28 cellular contexts compared by ENCODE assay signal in the genomic region with DNA sequence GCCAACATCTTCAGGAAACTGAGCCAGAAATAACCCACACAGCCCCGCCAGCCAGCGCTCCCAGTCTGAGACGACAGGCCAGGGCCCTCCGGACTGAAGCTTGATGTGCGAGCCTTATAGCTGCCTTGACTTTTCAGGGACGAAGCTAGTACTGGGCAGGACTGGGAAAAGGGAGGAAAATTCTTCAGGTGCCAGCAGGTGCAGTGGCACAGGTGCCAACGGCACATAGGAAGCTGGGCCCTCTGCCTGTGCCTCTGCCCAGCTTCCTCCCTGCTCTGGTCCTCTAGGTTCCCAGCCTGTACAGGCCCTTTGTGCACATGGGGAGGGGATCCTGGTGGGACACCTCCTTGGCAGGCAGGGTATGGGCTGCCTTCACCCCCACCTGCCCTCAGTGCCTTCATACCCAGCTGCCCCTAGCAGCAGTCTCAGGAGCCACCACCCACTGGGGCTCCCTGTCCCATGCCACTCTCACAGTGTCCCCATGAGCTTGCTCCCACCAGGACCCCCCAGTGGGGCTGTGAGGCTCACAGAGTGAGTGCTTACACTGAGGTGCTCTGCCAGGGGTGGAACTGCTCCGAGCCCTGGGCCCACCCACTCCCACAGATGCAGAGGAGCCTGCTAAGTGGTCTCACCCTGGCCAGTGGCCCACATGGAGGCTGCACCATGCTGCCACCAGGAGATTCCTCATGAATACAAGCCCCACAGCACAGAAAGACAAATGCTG.
"Had no signal": no experiment of that assay in that cellular context is flagged by ENCODE, and none has a peak within 500 bp of the region (broad histone marks: within the 10 kb centered on the region; RNA-seq: fewer than 3 reads in every experiment).

No MANE protein-coding gene starts in this region.

- H3K27ac Mint-ChIP-seq: mesothelial cell of epicardium; nephron; progenitor cell of endocrine pancreas; stimulated activated naive B cell treated with anti-CD40 and anti-IgM and Interleukin-4, amounts not matched to agents 10 μg/mL and 1 μg/mL and 100 μg/mL, for 72 hours had no signal

- H3K4me3 ChIP-seq: heart right ventricle, hepatocyte, left ventricle myocardium inferior, lung, mucosa of descending colon, right atrium auricular region, right lobe of liver, skin epidermis, stomach, testis, thyroid gland, transverse colon, upper lobe of left lung had no signal

- H3K27me3 Mint-ChIP-seq: naive thymus-derived CD4-positive, alpha-beta T cell; stimulated activated naive B cell treated with anti-CD40 and anti-IgM and Interleukin-4, amounts not matched to agents 10 μg/mL and 1 μg/mL and 100 μg/mL, for 72 hours had no signal

- ATAC-seq: heart right ventricle; mucosa of descending colon; naive thymus-derived CD4-positive, alpha-beta T cell; right lobe of liver; stimulated activated naive B cell treated with anti-CD40 and anti-IgM and Interleukin-4, amounts not matched to agents 10 μg/mL and 1 μg/mL and 100 μg/mL, for 72 hours; stimulated activated naive CD8-positive, alpha-beta T cell treated with anti-CD3 and anti-CD28 coated beads, Interleukin-15, Interleukin-2, amounts not matched to agents 100 U/mL and 50 U/mL, for 24 hours had no signal

- H3K27me3 ChIP-seq: heart right ventricle, hepatocyte, neutrophil, right atrium auricular region, right lobe of liver, stomach, testis, thyroid gland, transverse colon, upper lobe of left lung had no signal

- H3K9me3 ChIP-seq: heart right ventricle, left ventricle myocardium inferior, mucosa of descending colon, neutrophil, right atrium auricular region, right lobe of liver, stomach, testis, thyroid gland, transverse colon, upper lobe of left lung had no signal

- H3K9me3 Mint-ChIP-seq: mesothelial cell of epicardium; nephron; neural crest cell; stimulated activated naive B cell treated with anti-CD40 and anti-IgM and Interleukin-4, amounts not matched to agents 10 μg/mL and 1 μg/mL and 100 μg/mL, for 72 hours had no signal

- H3K4me1 Mint-ChIP-seq: stimulated activated naive B cell treated with anti-CD40 and anti-IgM and Interleukin-4, amounts not matched to agents 10 μg/mL and 1 μg/mL and 100 μg/mL, for 72 hours had no signal

- H3K4me3 Mint-ChIP-seq: mesothelial cell of epicardium; naive thymus-derived CD4-positive, alpha-beta T cell; nephron; neural crest cell; stimulated activated naive B cell treated with anti-CD40 and anti-IgM and Interleukin-4, amounts not matched to agents 10 μg/mL and 1 μg/mL and 100 μg/mL, for 72 hours had no signal

- H3K4me1 ChIP-seq: right lobe of liver, thyroid gland, upper lobe of left lung had no signal

- H3K27ac ChIP-seq: heart right ventricle, hepatocyte, left ventricle myocardium inferior, neutrophil, right atrium auricular region, right lobe of liver, skin epidermis, stomach, testis, thyroid gland, transverse colon, upper lobe of left lung had no signal

- DNase-seq: heart right ventricle; islet precursor cell; left ventricle myocardium inferior; mesendoderm; mucosa of descending colon; naive thymus-derived CD4-positive, alpha-beta T cell; occipital lobe; right lobe of liver; stimulated activated CD4-positive, alpha-beta T cell treated with anti-CD3 and anti-CD28 coated beads, Interleukin-12 subunit alpha, Interleukin-12 subunit beta, amount 100 ng/mL, for 4 hours; stimulated activated CD4-positive, alpha-beta T cell treated with anti-CD3 and anti-CD28 coated beads, Interleukin-15, amount 100 ng/mL, for 24 hours; stimulated activated CD4-positive, alpha-beta T cell treated with anti-CD3 and anti-CD28 coated beads, Interleukin-2, amount 100 ng/mL, for 24 hours; stimulated activated CD4-positive, alpha-beta T cell treated with anti-CD3 and anti-CD28 coated beads, Interleukin-4, amount 100 ng/mL, for 1 hour; stimulated activated naive B cell treated with anti-CD40 and anti-IgM and Interleukin-4, amounts not matched to agents 10 μg/mL and 1 μg/mL and 100 μg/mL, for 72 hours; stimulated activated naive CD8-positive, alpha-beta T cell treated with anti-CD3 and anti-CD28 coated beads, Interleukin-15, Interleukin-2, amounts not matched to agents 100 U/mL and 50 U/mL, for 24 hours; stomach; testis; transverse colon had no signal

- H3K36me3 ChIP-seq: left ventricle myocardium inferior, neutrophil, right atrium auricular region, right lobe of liver, thyroid gland, transverse colon, upper lobe of left lung had no signal
